12 cellular contexts compared by ENCODE assay signal in genomic region chr17:57106836-57107497, GRCh38. TPM values are rescaled to one million over a fixed set of nuclear protein-coding genes. Genes with fewer than 3 reads are reported as not detected.
DNase-seq lines count a peak whose midpoint lies in the region; ATAC-seq and TF ChIP-seq lines count a peak whose summit lies in the region.
"Had no signal": no experiment of that assay in that cellular context is flagged by ENCODE, and none has a peak within 500 bp of the region (broad histone marks: within the 10 kb centered on the region; RNA-seq: fewer than 3 reads in every experiment).

No MANE protein-coding gene starts in this region.

- intact Hi-C loops in heart left ventricle (cut with DNase I): loop anchor here in 2 of 10 donors (5.0 kb wide), 2 partner anchors 75 to 100 kb away; no protein-coding TSS in a partner anchor
- intact Hi-C loops in Right ventricle myocardium superior (cut with DNase I): no loop called here
- intact Hi-C loops in mammary epithelial cell (cut with micrococcal nuclease): loop anchor here (2.0 kb wide), 1 partner anchor 14 kb away; no protein-coding TSS in a partner anchor
- intact Hi-C loops in transverse colon (cut with DNase I; ENCODE audit: low total_unique reads): no loop called here

- H2AK5ac ChIP-seq in mesendoderm (ENCODE audit: low read length): peak overlapping the region; percentile 11

- no peak overlapping the region for H4K8ac ChIP-seq in mesendoderm (ENCODE audit: low read depth, low read length)

- H3K56ac ChIP-seq in mesendoderm (ENCODE audit: low read length): peak overlapping the region; percentile 60

- no peak for TF ChIP-seq CTCF in heart left ventricle (IDR thresholded peaks at IDR 0.05)
- no peak for TF ChIP-seq CTCF in mammary epithelial cell (conservative IDR thresholded peaks at IDR 0.05 in 1 of 2, IDR thresholded peaks at IDR 0.05 in 1 of 2; ENCODE audit: extremely low read depth in 1 of 2, insufficient read depth in 1 of 2, low read depth in 1 of 2, low read length in 2 of 2)
- TF ChIP-seq CTCF in transverse colon (IDR thresholded peaks at IDR 0.05): peak in 1 of 5 experiments; percentile 12

- no peak overlapping the region for H2BK120ac ChIP-seq in mesendoderm (ENCODE audit: low read depth, low read length)

- DNase-seq in heart left ventricle: no peak
- DNase-seq in Right ventricle myocardium superior: no peak
- no peak for DNase-seq in mammary epithelial cell
- DNase-seq in mesendoderm: no peak
- DNase-seq in transverse colon: no peak
- DNase-seq in NOMO-1 treated with dmso at 0.1 percent for 144 hours (lab: John Stamatoyannopoulos, UW; ENCODE audit: unreplicated experiment): no peak
- no peak for DNase-seq in HuH-7 (ENCODE audit: low spot score)
- DNase-seq: activated CD8-positive, alpha-beta memory T cell treated with anti-CD3 and anti-CD28 coated beads for 24 hours; CD4-positive, CD25-positive, alpha-beta regulatory T cell; stimulated activated CD4-positive, alpha-beta T cell treated with anti-CD3 and anti-CD28 coated beads, Interleukin-2, amount 100 ng/mL, for 48 hours had no signal

- no peak overlapping the region for H2AFZ ChIP-seq in mammary epithelial cell (ENCODE audit: low read depth, low read length)

- H4K5ac ChIP-seq in mesendoderm (ENCODE audit: low read length): no peak overlapping the region

- CTCF ChIA-PET in mammary epithelial cell (lab: Charles Lee; ENCODE audit: low non-redundant PET): no interaction called here

- H3K27ac ChIP-seq in heart left ventricle (peak overlapping the region in 11 of 12 donors; percentile 1 to 96 (median 88)), mammary epithelial cell (ENCODE audit: insufficient read depth, low read depth, low read length) (peak overlapping the region; percentile 82), mesendoderm (ENCODE audit: low read depth, low read length) (no peak overlapping the region), transverse colon (peak overlapping the region; percentile 81 to 89 (median 88))

- no peak overlapping the region for H3K4ac ChIP-seq in mesendoderm (ENCODE audit: low read depth, low read length)

- no peak overlapping the region for H2BK15ac ChIP-seq in mesendoderm (replicated peaks; ENCODE audit: low read depth)

- H3K79me2 ChIP-seq in mammary epithelial cell (ENCODE audit: insufficient read depth, low read length) (peaks cover 78% of the 10 kb centered on the region), mesendoderm (ENCODE audit: control insufficient read depth, insufficient read depth, low read length) (peaks cover 13% of the 10 kb centered on the region)

- H3K9ac ChIP-seq in mammary epithelial cell (ENCODE audit: insufficient read depth, low read length): no peak overlapping the region
- H3K9ac ChIP-seq in mesendoderm (ENCODE audit: low read length): no peak overlapping the region

- H3K4me1 ChIP-seq in heart left ventricle (peaks cover 6 to 91% (median 63%) of the 10 kb centered on the region in 12 donors), mammary epithelial cell (ENCODE audit: insufficient read depth, low read length) (peaks cover 54% of the 10 kb centered on the region), mesendoderm (ENCODE audit: control insufficient read depth, low read depth, low read length) (peaks cover 5% of the 10 kb centered on the region), transverse colon (peaks cover 21 to 82% (median 57%) of the 10 kb centered on the region in 4 donors)

- in situ Hi-C loops in mammary epithelial cell (cut with MboI; ENCODE audit: low sequenced_read_pairs in 2 of 2): loop anchor here in 1 of 2 donors (25.0 kb wide), 1 partner anchor 880 kb away; the partner anchor contains the start of gene VEZF1
- in situ Hi-C loops in transverse colon (cut with MboI; ENCODE audit: low pct_ligation_motif_present in 1 of 4, low pct_unique_long_range_greater_than_20kb in 1 of 4, low sequenced_read_pairs in 3 of 4): loop anchor here in 1 of 4 donors (25.0 kb wide), 1 partner anchor 270 kb away; the partner anchor contains the start of genes C17orf67 and DGKE

- WGBS in heart left ventricle, 4 donors: 74 to 84% (median 80%) methylated on average over 14 of the region's 14 CpGs
- WGBS in mammary epithelial cell (ENCODE audit: low coverage, missing lambda C conversion rate): 76% methylated on average over 14 of the region's 14 CpGs
- WGBS in mesendoderm (ENCODE audit: extremely low coverage, insufficient coverage, low lambda C conversion rate): no CpG with 5 or more reads among the region's 14 CpGs
- WGBS in transverse colon (ENCODE audit: low coverage in 1 of 2), 2 donors: 86 to 92% methylated on average over 10 to 12 of the region's 14 CpGs

- H3K4me3 ChIP-seq in heart left ventricle (no peak overlapping the region), mammary epithelial cell (replicated peaks in 1 of 3; ENCODE audit: insufficient read depth in 1 of 3, low read depth in 2 of 3, low read length in 3 of 3) (no peak overlapping the region), mesendoderm (ENCODE audit: low read length) (no peak overlapping the region), transverse colon (no peak overlapping the region)

- no peak overlapping the region for H3K23ac ChIP-seq in mesendoderm (ENCODE audit: low read length)

- TF ChIP-seq EP300 in transverse colon (IDR thresholded peaks at IDR 0.05; ENCODE audit: low read depth): no peak

- ATAC-seq in heart left ventricle (no peak), Right ventricle myocardium superior (ENCODE audit: poor library complexity) (no peak), HG02610 (IDR thresholded peaks at IDR 0.05; ENCODE audit: unreplicated experiment) (no peak)
- ATAC-seq: activated T-helper 17 cell treated with anti-CD3 and anti-CD28 coated beads, Interleukin-2, amount 50 U/mL, for 72 hours had no signal

- BruUV-seq in mammary epithelial cell (replicated peaks; lab: Mats Ljungman, UMichigan): no TSS peak

- no peaks in the 10 kb centered on the region for H4K20me1 ChIP-seq in mammary epithelial cell (ENCODE audit: insufficient read depth, low read length)

- no peaks in the 10 kb centered on the region for H3K9me3 ChIP-seq in heart left ventricle
- no peaks in the 10 kb centered on the region for H3K9me3 ChIP-seq in mammary epithelial cell (replicated peaks; ENCODE audit: insufficient read depth, low read length)
- no peaks in the 10 kb centered on the region for H3K9me3 ChIP-seq in transverse colon

- H3K4me2 ChIP-seq in mammary epithelial cell (ENCODE audit: insufficient read depth, low read depth, low read length) (peak overlapping the region; percentile 32), mesendoderm (ENCODE audit: low read length) (no peak overlapping the region)

- no peak for TF ChIP-seq POLR2A in heart left ventricle (IDR thresholded peaks at IDR 0.05)
- TF ChIP-seq POLR2A in transverse colon (IDR thresholded peaks at IDR 0.05): no peak

- H3K18ac ChIP-seq in mesendoderm (ENCODE audit: low read length): no peak overlapping the region

- H3K27me3 ChIP-seq in heart left ventricle (no peaks in the 10 kb centered on the region), mammary epithelial cell (ENCODE audit: insufficient read depth, low read length) (no peaks in the 10 kb centered on the region), mesendoderm (ENCODE audit: insufficient read depth, low read length, poor library complexity) (no peaks in the 10 kb centered on the region), transverse colon (no peaks in the 10 kb centered on the region)

- dilution Hi-C loops in mammary epithelial cell (cut with HindIII; ENCODE audit: low sequenced_read_pairs): loop anchor here (25.0 kb wide), 1 partner anchor 655 kb away; no protein-coding TSS in a partner anchor

- peaks cover 0 to 18% (median 7%) of the 10 kb centered on the region in 9 donors for H3K36me3 ChIP-seq in heart left ventricle
- H3K36me3 ChIP-seq in mammary epithelial cell (ENCODE audit: insufficient read depth, low read length): no peaks in the 10 kb centered on the region
- H3K36me3 ChIP-seq in mesendoderm (ENCODE audit: control insufficient read depth, insufficient read depth, low read length): no peaks in the 10 kb centered on the region
- peaks cover 0 to 1% (median 0%) of the 10 kb centered on the region in 4 donors for H3K36me3 ChIP-seq in transverse colon

- H3K79me1 ChIP-seq in mesendoderm (ENCODE audit: low read length): peaks cover 19% of the 10 kb centered on the region

- H2BK5ac ChIP-seq in mesendoderm (ENCODE audit: low read length): no peak overlapping the region

RNA-seq across cellular contexts. Expression of gene AKAP1, which starts 21.9 kb away (rescaled TPM):
- total RNA-seq in heart left ventricle (100 to 1,000 TPM in 8 of 9 donors, 10 to 100 TPM in 1; 77.4 to 240 (median 133) TPM), Right ventricle myocardium superior (228 TPM), mammary epithelial cell (10 to 100 TPM; 31.3 to 33.7 TPM), transverse colon (100 to 1,000 TPM; 137 to 193 (median 171) TPM)
- polyA plus RNA-seq in heart left ventricle (10 to 100 TPM; 55.8 to 63.4 TPM), mammary epithelial cell (43.5 TPM)
- polyA minus RNA-seq in mammary epithelial cell: 157 TPM
- 32.9 TPM for polyA plus RNA-seq in mesendoderm (2013, experiment 1 of 2)
- 34.0 TPM for polyA plus RNA-seq in mesendoderm (2013, experiment 2 of 2)
